Comparison of ENCODE assay signal across 9 cellular contexts in the genomic region with DNA sequence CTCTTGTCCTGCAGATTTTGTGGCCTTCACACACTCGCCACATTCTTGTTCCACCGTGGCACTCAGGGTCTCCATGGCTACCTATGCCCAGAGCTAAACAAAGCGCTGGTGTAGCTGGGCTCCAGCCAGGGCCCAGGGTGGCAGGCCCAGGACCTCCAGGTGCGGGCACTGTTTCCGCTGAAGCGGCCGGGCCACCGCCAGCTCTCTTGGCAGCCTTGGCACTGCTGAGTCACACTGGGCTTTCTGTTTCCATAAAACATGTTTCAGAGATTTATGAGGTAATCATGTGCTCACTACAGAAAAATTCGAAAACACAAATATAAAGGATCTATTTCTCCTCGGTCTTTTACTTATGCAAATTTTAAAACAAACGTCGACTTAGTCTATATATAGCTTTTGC. TPM values are rescaled to one million over a fixed set of nuclear protein-coding genes. Genes with fewer than 3 reads are reported as not detected.
DNase-seq lines count a peak whose midpoint lies in the region; ATAC-seq and TF ChIP-seq lines count a peak whose summit lies in the region.
"Had no signal": no experiment of that assay in that cellular context is flagged by ENCODE, and none has a peak within 500 bp of the region (broad histone marks: within the 10 kb centered on the region; RNA-seq: fewer than 3 reads in every experiment).

No MANE protein-coding gene starts in this region.

- no peaks in the 10 kb centered on the region for H3K4me1 Mint-ChIP-seq in endodermal cell

- no peak overlapping the region for H3K27ac Mint-ChIP-seq in endodermal cell

- H3K4me3 ChIP-seq in endodermal cell (ENCODE audit: low read length) = no peak overlapping the region

- no peaks in the 10 kb centered on the region for H3K4me1 ChIP-seq in endodermal cell (ENCODE audit: control insufficient read depth, insufficient read depth, low read length)

- no peaks in the 10 kb centered on the region for H3K36me3 ChIP-seq in endodermal cell (ENCODE audit: control insufficient read depth, insufficient read depth, low read length)

- in situ Hi-C loops in G401 (cut with HindIII; ENCODE audit: low sequenced_read_pairs) = no loop called here

- H3K4me3 Mint-ChIP-seq in endodermal cell = no peak overlapping the region

- no peaks in the 10 kb centered on the region for H3K9me3 Mint-ChIP-seq in endodermal cell

- no peak overlapping the region for H3K27ac ChIP-seq in endodermal cell (ENCODE audit: low read depth, low read length)

- no peak for TF ChIP-seq CTCF in endodermal cell (conservative IDR thresholded peaks at IDR 0.05)

- peak; percentile 59 for DNase-seq in G401 (ENCODE audit: low spot score)
- peak; percentile 83 to 93 for DNase-seq in NCI-H2081 (lab: John Stamatoyannopoulos, UW)
- peak; percentile 50 for DNase-seq in dermis blood vessel endothelial cell
- DNase-seq in pons (ENCODE audit: low spot score) = peak; percentile 50
- DNase-seq in endodermal cell = no peak

- H3K27me3 Mint-ChIP-seq in endodermal cell (ENCODE audit: insufficient read depth) = peaks cover 60% of the 10 kb centered on the region

- no peaks in the 10 kb centered on the region for H3K36me3 Mint-ChIP-seq in endodermal cell (ENCODE audit: low read depth)

- ATAC-seq in GM21515 (IDR thresholded peaks at IDR 0.05; ENCODE audit: unreplicated experiment) = no peak
- ATAC-seq in HG03135 (IDR thresholded peaks at IDR 0.05; ENCODE audit: unreplicated experiment) = no peak
- ATAC-seq in GM21390 (IDR thresholded peaks at IDR 0.05; ENCODE audit: unreplicated experiment) = no peak

- WGBS in endodermal cell (ENCODE audit: insufficient coverage in 1 of 2, insufficient read length in 1 of 2), 2 experiments = 93 to 96% methylated on average over 9 to 12 of the region's 12 CpGs

- H3K27me3 ChIP-seq in endodermal cell (ENCODE audit: control insufficient read depth, insufficient read depth, low read length, poor library complexity, severe bottlenecking) = peaks cover 52% of the 10 kb centered on the region

- no peak overlapping the region for H3K9ac ChIP-seq in endodermal cell (ENCODE audit: extremely low read depth, low read length, poor library complexity, severe bottlenecking)

- no peaks in the 10 kb centered on the region for H3K9me3 ChIP-seq in endodermal cell (ENCODE audit: control insufficient read depth, low read length)

RNA-seq across cellular contexts. Expression of a gene that starts 51.3 kb away (rescaled TPM):
- total RNA-seq in G401 (2014; rRNA removed; shearing (Covaris generic)) = 0.92 TPM in 1 of 2 replicates, not detected in the other
- total RNA-seq in dermis blood vessel endothelial cell (not detected in 2 replicates), endodermal cell (not detected)
- not detected for polyA plus RNA-seq in endodermal cell (2013, experiment 1 of 2)
- polyA plus RNA-seq in endodermal cell (2013, experiment 2 of 2) = not detected
- total RNA-seq: T-helper 2 cell treated with Interferon-gamma antibody and Interleukin-4, amounts not matched to agents 100 ng/mL and 5 ng/mL, for 36 hours had no signal
